Comparison of ENCODE assay signal across 19 cellular contexts in genomic region chr12:21505888-21506287, GRCh38. TPM values are rescaled to one million over a fixed set of nuclear protein-coding genes. Genes with fewer than 3 reads are reported as not detected.
DNase-seq lines count a peak whose midpoint lies in the region; ATAC-seq, FAIRE-seq and TF ChIP-seq lines count a peak whose summit lies in the region.
"Had no signal": no experiment of that assay in that cellular context is flagged by ENCODE, and none has a peak within 500 bp of the region (broad histone marks: within the 10 kb centered on the region; RNA-seq: fewer than 3 reads in every experiment).

No MANE protein-coding gene starts in this region.

- H3K9me3 ChIP-seq in CD8-positive, alpha-beta T cell (ENCODE audit: low read length), result no peaks in the 10 kb centered on the region
- H3K9me3 ChIP-seq in adipocyte (ENCODE audit: control insufficient read depth, low read length), result no peaks in the 10 kb centered on the region

- CTCF ChIA-PET in CD8-positive, alpha-beta T cell (lab: Charles Lee), result no interaction called here

- ATAC-seq in CD8-positive, alpha-beta T cell, result no peak
- ATAC-seq: GM23338 had no signal

- POLR2A ChIA-PET in CD8-positive, alpha-beta T cell (lab: Charles Lee), result interaction anchor here (1.1 kb wide), 1 partner anchor 68 kb away, joined by 3 read pairs; the partner anchor contains the start of gene PYROXD1

- H3K4me3 ChIP-seq in CD8-positive, alpha-beta T cell (ENCODE audit: low read depth, low read length), result no peak overlapping the region
- H3K4me3 ChIP-seq in adipocyte (ENCODE audit: low read length), result peak overlapping the region; percentile 61
- H3K4me3 ChIP-seq in fibroblast of pulmonary artery (replicated peaks; ENCODE audit: low read depth, low read length), result no peak overlapping the region
- H3K4me3 ChIP-seq: GM23338 had no signal

- H3K27me3 ChIP-seq in CD8-positive, alpha-beta T cell (ENCODE audit: insufficient read depth, low read length), result no peaks in the 10 kb centered on the region
- H3K27me3 ChIP-seq in adipocyte (replicated peaks; ENCODE audit: control insufficient read depth, insufficient read depth, low read length), result no peaks in the 10 kb centered on the region

- peaks cover 59% of the 10 kb centered on the region for H3K4me1 Mint-ChIP-seq in CD8-positive, alpha-beta T cell (ENCODE audit: low read depth)
- peaks cover 46% of the 10 kb centered on the region for H3K4me1 Mint-ChIP-seq in activated CD4-positive, alpha-beta T cell treated with anti-CD3 and anti-CD28 coated beads, Interleukin-2, amount 10 ng/mL, durations not matched to agents 24 days and 14 days

- no peaks in the 10 kb centered on the region for H3K9me3 Mint-ChIP-seq in CD8-positive, alpha-beta T cell
- no peaks in the 10 kb centered on the region for H3K9me3 Mint-ChIP-seq in activated CD4-positive, alpha-beta T cell treated with anti-CD3 and anti-CD28 coated beads, Interleukin-2, amount 10 ng/mL, durations not matched to agents 24 days and 14 days
- H3K9me3 Mint-ChIP-seq: CD4-positive, alpha-beta memory T cell; GM23338 had no signal

- H3K36me3 ChIP-seq in CD8-positive, alpha-beta T cell (ENCODE audit: insufficient read depth, low read length), result peaks cover 4% of the 10 kb centered on the region
- peaks cover 33% of the 10 kb centered on the region for H3K36me3 ChIP-seq in adipocyte (ENCODE audit: control insufficient read depth, insufficient read depth, low read length, severe bottlenecking)

- no peak overlapping the region for H3K27ac ChIP-seq in CD8-positive, alpha-beta T cell (ENCODE audit: low read depth, low read length)
- H3K27ac ChIP-seq: C4-2B had no signal

- peaks cover 35% of the 10 kb centered on the region for H3K4me1 ChIP-seq in CD8-positive, alpha-beta T cell (ENCODE audit: insufficient read depth, low read length)
- peaks cover 39% of the 10 kb centered on the region for H3K4me1 ChIP-seq in adipocyte (ENCODE audit: control insufficient read depth, insufficient read depth, low read length)

- TF ChIP-seq CTCF in CD8-positive, alpha-beta T cell (IDR thresholded peaks at IDR 0.05), result no peak
- no peak for TF ChIP-seq CTCF in fibroblast of pulmonary artery (IDR thresholded peaks at IDR 0.05; ENCODE audit: low read length, missing control alignments)

- FAIRE-seq in A204.1 (lab: Jason Lieb, UNC), result peak; percentile 21
- FAIRE-seq: GM12891, GM19239, H54 had no signal

- peak overlapping the region; percentile 25 for H3K27ac Mint-ChIP-seq in CD8-positive, alpha-beta T cell
- no peak overlapping the region for H3K27ac Mint-ChIP-seq in activated CD4-positive, alpha-beta T cell treated with anti-CD3 and anti-CD28 coated beads, Interleukin-2, amount 10 ng/mL, durations not matched to agents 24 days and 14 days
- H3K27ac Mint-ChIP-seq: GM23338 had no signal

- peak overlapping the region; percentile 16 for H3K9ac ChIP-seq in adipocyte (ENCODE audit: low read length)

- H3K27me3 Mint-ChIP-seq in CD8-positive, alpha-beta T cell (ENCODE audit: low read depth), result no peaks in the 10 kb centered on the region
- H3K27me3 Mint-ChIP-seq in activated CD4-positive, alpha-beta T cell treated with anti-CD3 and anti-CD28 coated beads, Interleukin-2, amount 10 ng/mL, durations not matched to agents 24 days and 14 days, result no peaks in the 10 kb centered on the region
- H3K27me3 Mint-ChIP-seq: CD4-positive, alpha-beta memory T cell had no signal

- no peak overlapping the region for H3K4me3 Mint-ChIP-seq in CD8-positive, alpha-beta T cell
- no peak overlapping the region for H3K4me3 Mint-ChIP-seq in activated CD4-positive, alpha-beta T cell treated with anti-CD3 and anti-CD28 coated beads, Interleukin-2, amount 10 ng/mL, durations not matched to agents 24 days and 14 days
- H3K4me3 Mint-ChIP-seq: CD4-positive, alpha-beta memory T cell; GM23338 had no signal

- H3K36me3 Mint-ChIP-seq in CD8-positive, alpha-beta T cell, result peaks cover 34% of the 10 kb centered on the region
- H3K36me3 Mint-ChIP-seq in activated CD4-positive, alpha-beta T cell treated with anti-CD3 and anti-CD28 coated beads, Interleukin-2, amount 10 ng/mL, durations not matched to agents 24 days and 14 days (ENCODE audit: low read depth), result peaks cover 28% of the 10 kb centered on the region

- DNase-seq in CD8-positive, alpha-beta T cell, result no peak
- no peak for DNase-seq in adipocyte (ENCODE audit: low read depth)
- DNase-seq in fibroblast of pulmonary artery (ENCODE audit: low read depth), result peak; percentile 4
- no peak for DNase-seq in activated CD4-positive, alpha-beta T cell treated with anti-CD3 and anti-CD28 coated beads, Interleukin-2, amount 10 ng/mL, durations not matched to agents 24 days and 14 days
- DNase-seq in NCI-H526 treated with DMSO at 0.1 percent for 48 hours (lab: John Stamatoyannopoulos, UW), result no peak
- DNase-seq in stimulated activated CD4-positive, alpha-beta T cell treated with anti-CD3 and anti-CD28 coated beads, Interleukin-4, amount 100 ng/mL, for 1 hour, result no peak
- DNase-seq: ACHN; AML-193; Calu3; CD4-positive, alpha-beta memory T cell; DMS79 treated with DMSO at 0.1 percent for 48 hours; GF-D8 had no signal

- intact Hi-C loops in CD8-positive, alpha-beta T cell (cut with DNase I, micrococcal nuclease), result loop anchor here in 1 of 2 experiments (10.0 kb wide), 1 partner anchor 1119 kb away; the partner anchor contains the start of gene ETNK1
- intact Hi-C loops in activated CD4-positive, alpha-beta T cell treated with anti-CD3 and anti-CD28 coated beads, Interleukin-2, amount 10 ng/mL, durations not matched to agents 24 days and 14 days (cut with micrococcal nuclease), result loop anchor here (10.0 kb wide), 2 partner anchors 211 to 539 kb away; partner anchors contain the start of gene CMAS

RNA-seq across cellular contexts. Expression of gene GOLT1B, which starts 4.3 kb away (rescaled TPM):
- total RNA-seq in CD8-positive, alpha-beta T cell, result 10 to 100 TPM; 45.2 to 52.9 TPM
- 41.1 and 42.9 TPM in 2 replicates for total RNA-seq in activated CD4-positive, alpha-beta T cell treated with anti-CD3 and anti-CD28 coated beads, Interleukin-2, amount 10 ng/mL, durations not matched to agents 24 days and 14 days

RNA-seq across cellular contexts. Expression of gene RECQL, which starts 4.5 kb away (rescaled TPM):
- total RNA-seq in CD8-positive, alpha-beta T cell, result 10 to 100 TPM in 1 of 2 experiments, 1 to 10 TPM in 1; 9.9 to 14.6 TPM
- total RNA-seq in activated CD4-positive, alpha-beta T cell treated with anti-CD3 and anti-CD28 coated beads, Interleukin-2, amount 10 ng/mL, durations not matched to agents 24 days and 14 days, result 61.9 and 64.9 TPM in 2 replicates

RNA-seq across cellular contexts. Expression of gene SPX, which starts 20.2 kb away (rescaled TPM):
- total RNA-seq in CD8-positive, alpha-beta T cell, result not detected
- 0.59 and 1.0 TPM in 2 replicates for total RNA-seq in activated CD4-positive, alpha-beta T cell treated with anti-CD3 and anti-CD28 coated beads, Interleukin-2, amount 10 ng/mL, durations not matched to agents 24 days and 14 days
- total RNA-seq: Calu3, HT-29 had no signal
